Comparison of ENCODE assay signal across 8 cellular contexts in the genomic region with DNA sequence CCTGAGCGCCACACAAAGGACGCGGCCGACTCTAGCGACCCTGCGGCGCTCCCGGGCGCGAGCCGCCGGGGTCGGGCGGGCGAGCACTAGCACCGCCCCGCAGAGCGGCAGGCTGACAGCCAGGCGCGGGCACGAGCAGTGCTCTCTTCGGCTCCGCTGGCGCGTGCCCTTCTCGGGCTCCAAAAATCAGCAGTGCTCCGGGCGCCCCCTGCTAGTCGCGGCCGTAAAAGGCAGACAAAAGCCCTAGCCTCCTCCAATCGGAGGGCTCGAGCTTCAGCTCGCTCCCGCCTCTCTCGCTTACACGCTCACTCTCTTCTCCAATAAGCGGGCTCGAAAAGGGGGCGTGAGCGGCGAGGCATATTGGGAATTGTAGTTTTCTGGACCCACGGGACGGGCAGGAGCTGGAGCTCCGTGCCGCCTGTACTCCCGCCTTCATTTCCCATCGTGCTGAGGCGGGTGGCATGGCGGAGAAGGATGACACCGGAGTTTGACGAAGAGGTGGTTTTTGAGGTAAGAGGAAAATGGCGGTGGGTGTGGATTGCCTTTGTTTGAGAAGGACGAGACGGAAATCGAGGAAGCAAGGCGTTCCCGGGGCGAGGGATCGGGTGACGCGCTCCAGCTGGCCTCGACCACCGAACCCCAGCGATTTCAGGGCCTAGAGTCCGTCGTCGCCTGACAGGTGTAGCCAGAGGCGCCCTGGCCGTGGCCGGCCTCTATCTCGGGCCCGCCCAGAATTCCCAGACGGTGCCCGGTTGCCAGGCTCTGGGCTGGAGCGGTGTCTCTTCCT. TPM values are rescaled to one million over a fixed set of nuclear protein-coding genes. Genes with fewer than 3 reads are reported as not detected.
A peak's percentile ranks its signal among the peaks of the same experiment; 100 is the strongest.
DNase-seq lines count a peak whose midpoint lies in the region; ATAC-seq and TF ChIP-seq lines count a peak whose summit lies in the region.

A gene (minus strand): TSS at position 91 of the 787 bp plus-strand sequence. CDS start 227 bp downstream, outside the sequence.
A gene with protein sequence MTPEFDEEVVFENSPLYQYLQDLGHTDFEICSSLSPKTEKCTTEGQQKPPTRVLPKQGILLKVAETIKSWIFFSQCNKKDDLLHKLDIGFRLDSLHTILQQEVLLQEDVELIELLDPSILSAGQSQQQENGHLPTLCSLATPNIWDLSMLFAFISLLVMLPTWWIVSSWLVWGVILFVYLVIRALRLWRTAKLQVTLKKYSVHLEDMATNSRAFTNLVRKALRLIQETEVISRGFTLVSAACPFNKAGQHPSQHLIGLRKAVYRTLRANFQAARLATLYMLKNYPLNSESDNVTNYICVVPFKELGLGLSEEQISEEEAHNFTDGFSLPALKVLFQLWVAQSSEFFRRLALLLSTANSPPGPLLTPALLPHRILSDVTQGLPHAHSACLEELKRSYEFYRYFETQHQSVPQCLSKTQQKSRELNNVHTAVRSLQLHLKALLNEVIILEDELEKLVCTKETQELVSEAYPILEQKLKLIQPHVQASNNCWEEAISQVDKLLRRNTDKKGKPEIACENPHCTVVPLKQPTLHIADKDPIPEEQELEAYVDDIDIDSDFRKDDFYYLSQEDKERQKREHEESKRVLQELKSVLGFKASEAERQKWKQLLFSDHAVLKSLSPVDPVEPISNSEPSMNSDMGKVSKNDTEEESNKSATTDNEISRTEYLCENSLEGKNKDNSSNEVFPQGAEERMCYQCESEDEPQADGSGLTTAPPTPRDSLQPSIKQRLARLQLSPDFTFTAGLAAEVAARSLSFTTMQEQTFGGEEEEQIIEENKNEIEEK (plus strand): TSS at position 431 of the 787 bp plus-strand sequence. CDS start 44 bp downstream, at position 475.

- H3K27ac Mint-ChIP-seq in activated CD4-positive, alpha-beta T cell treated with anti-CD3 and anti-CD28 coated beads, Interleukin-2, amount 10 ng/mL, durations not matched to agents 24 days and 14 days, result peak within 1 kb of the TSS; percentile 95

- H3K27me3 ChIP-seq in BLaER1 treated with 17β-estradiol and CSF1 and Interleukin-3, amounts not matched to agents 10 nM and 100 nM, result no peaks in the 10 kb centered on the region
- no peaks in the 10 kb centered on the region for H3K27me3 ChIP-seq in layer of hippocampus (ENCODE audit: control insufficient read depth, insufficient read depth, low read length)

- H3K4me3 Mint-ChIP-seq in activated CD4-positive, alpha-beta T cell treated with anti-CD3 and anti-CD28 coated beads, Interleukin-2, amount 10 ng/mL, durations not matched to agents 24 days and 14 days, result peak within 1 kb of the TSS; percentile 89

- peaks cover 18 to 57% (median 36%) of the 10 kb centered on the region in 10 experiments for H3K4me1 ChIP-seq in BLaER1 treated with 17β-estradiol and CSF1 and Interleukin-3, amounts not matched to agents 10 nM and 100 nM

- H3K9ac ChIP-seq in BLaER1 treated with 17β-estradiol and CSF1 and Interleukin-3, amounts not matched to agents 10 nM and 100 nM, result peak within 1 kb of the TSS; percentile 86 to 94 (median 90)

- H3K4me1 Mint-ChIP-seq in activated CD4-positive, alpha-beta T cell treated with anti-CD3 and anti-CD28 coated beads, Interleukin-2, amount 10 ng/mL, durations not matched to agents 24 days and 14 days, result peaks cover 24% of the 10 kb centered on the region

- peaks cover 0 to 18% (median 10%) of the 10 kb centered on the region in 11 experiments; a peak in 9 of 22 replicates for H3K36me3 ChIP-seq in BLaER1 treated with 17β-estradiol and CSF1 and Interleukin-3, amounts not matched to agents 10 nM and 100 nM

- H3K4me2 ChIP-seq in BLaER1 treated with 17β-estradiol and CSF1 and Interleukin-3, amounts not matched to agents 10 nM and 100 nM, result peak within 1 kb of the TSS; percentile 82 to 95 (median 88)

- H3K9me3 ChIP-seq in BLaER1 treated with 17β-estradiol and CSF1 and Interleukin-3, amounts not matched to agents 10 nM and 100 nM (replicated peaks in 1 of 11), result peaks cover 0 to 3% (median 0%) of the 10 kb centered on the region in 11 experiments; a peak in 1 of 22 replicates

- TF ChIP-seq CTCF in coronary artery (IDR thresholded peaks at IDR 0.05), result peak; percentile 42

- H3K27ac ChIP-seq in BLaER1 treated with 17β-estradiol and CSF1 and Interleukin-3, amounts not matched to agents 10 nM and 100 nM, result peak within 1 kb of the TSS; percentile 78 to 94 (median 91)
- H3K27ac ChIP-seq in coronary artery (peak within 1 kb of the TSS; percentile 87 to 95), layer of hippocampus (ENCODE audit: low read depth, low read length) (peak within 1 kb of the TSS; percentile 96)

- H3K36me3 Mint-ChIP-seq in activated CD4-positive, alpha-beta T cell treated with anti-CD3 and anti-CD28 coated beads, Interleukin-2, amount 10 ng/mL, durations not matched to agents 24 days and 14 days (ENCODE audit: low read depth), result peaks cover 10% of the 10 kb centered on the region

- peak within 1 kb of the TSS; percentile 74 to 95 (median 88) for H3K4me3 ChIP-seq in BLaER1 treated with 17β-estradiol and CSF1 and Interleukin-3, amounts not matched to agents 10 nM and 100 nM
- peak within 1 kb of the TSS; percentile 88 for H3K4me3 ChIP-seq in coronary artery

- intact Hi-C loops in activated CD4-positive, alpha-beta T cell treated with anti-CD3 and anti-CD28 coated beads, Interleukin-2, amount 10 ng/mL, durations not matched to agents 24 days and 14 days (cut with micrococcal nuclease), result loop anchor here (1.0 to 5.0 kb wide), 11 partner anchors 23 to 1009 kb away; a partner anchor contains a TSS

- no peaks in the 10 kb centered on the region for H3K9me3 Mint-ChIP-seq in activated CD4-positive, alpha-beta T cell treated with anti-CD3 and anti-CD28 coated beads, Interleukin-2, amount 10 ng/mL, durations not matched to agents 24 days and 14 days

- peaks cover 0 to 44% (median 24%) of the 10 kb centered on the region in 11 experiments; a peak in 12 of 22 replicates for H4K20me1 ChIP-seq in BLaER1 treated with 17β-estradiol and CSF1 and Interleukin-3, amounts not matched to agents 10 nM and 100 nM

- H3K27me3 Mint-ChIP-seq in activated CD4-positive, alpha-beta T cell treated with anti-CD3 and anti-CD28 coated beads, Interleukin-2, amount 10 ng/mL, durations not matched to agents 24 days and 14 days, result peaks cover 15% of the 10 kb centered on the region

- DNase-seq in GM19240 (ENCODE audit: insufficient read length, low spot score) (peak; percentile 61), NCI-H524 treated with DMSO at 0.1 percent for 48 hours (lab: John Stamatoyannopoulos, UW) (peak; percentile 94), coronary artery (ENCODE audit: low spot score) (peak; percentile 99)
- DNase-seq in activated CD4-positive, alpha-beta T cell treated with anti-CD3 and anti-CD28 coated beads, Interleukin-2, amount 10 ng/mL, durations not matched to agents 24 days and 14 days, result peak; percentile 99
- peak; percentile 92 to 94 for DNase-seq in stimulated activated CD4-positive, alpha-beta T cell treated with anti-CD3 and anti-CD28 coated beads, Interleukin-1b, Interleukin-23, amount 100 ng/mL, for 4 hours (ENCODE audit: low read depth in 2 of 2)

- ATAC-seq in HG03460 (IDR thresholded peaks at IDR 0.05; ENCODE audit: unreplicated experiment), result peak; percentile 92

RNA-seq across cellular contexts. Expression of the first gene that starts in this region (rescaled TPM):
- total RNA-seq in activated CD4-positive, alpha-beta T cell treated with anti-CD3 and anti-CD28 coated beads, Interleukin-2, amount 10 ng/mL, durations not matched to agents 24 days and 14 days, result 0.45 and 0.70 TPM in 2 replicates

RNA-seq across cellular contexts. Expression of the second gene that starts in this region (rescaled TPM):
- 57.7 and 58.8 TPM in 2 replicates for total RNA-seq in activated CD4-positive, alpha-beta T cell treated with anti-CD3 and anti-CD28 coated beads, Interleukin-2, amount 10 ng/mL, durations not matched to agents 24 days and 14 days

Comparison
In these comparisons a context has a peak if more than half of its experiments do, and no peak if none do; other contexts are left out.
1. Peak in every context shown above with its lines: DNase-seq, ATAC-seq, H3K4me3 ChIP-seq and H3K27ac ChIP-seq.